Comparison of ENCODE assay signal across 8 cellular contexts in the genomic region with DNA sequence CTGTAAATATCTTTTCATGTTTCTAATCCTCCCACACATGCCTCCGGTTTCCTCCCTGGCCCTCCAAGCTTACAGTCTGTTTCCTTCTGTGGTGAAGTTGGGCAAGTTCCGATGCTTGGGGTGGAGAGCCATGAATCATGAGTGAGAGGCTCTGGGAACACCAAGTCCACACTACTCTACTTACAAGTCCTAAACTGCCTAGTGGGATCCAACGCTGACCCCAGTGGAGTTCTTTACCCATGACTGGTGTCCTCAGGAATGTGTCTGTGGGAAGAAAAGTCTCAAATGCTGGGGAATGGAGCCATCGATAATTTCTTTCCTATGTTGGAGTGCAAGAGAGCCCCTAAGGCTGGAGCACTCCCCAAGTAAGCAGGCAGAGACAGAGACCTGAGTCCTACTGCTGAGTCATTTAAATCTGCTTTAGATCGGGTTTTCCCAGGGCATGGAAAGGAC.
A peak's percentile ranks its signal among the peaks of the same experiment; 100 is the strongest.
DNase-seq lines count a peak whose midpoint lies in the region; ATAC-seq and TF ChIP-seq lines count a peak whose summit lies in the region.

No MANE protein-coding gene starts in this region.

- H3K4me2 ChIP-seq in OCI-LY7 (ENCODE audit: low read length) = no peak overlapping the region

- CTCF ChIA-PET in BJ (lab: Yijun Ruan, JAX) (interaction anchor here (0.6 to 2.2 kb wide), 5 partner anchors 12 to 234 kb away, joined by 3 to 9 read pairs (median 3); no protein-coding TSS in a partner anchor), RWPE1 (lab: Yijun Ruan, JAX) (interaction anchor here (1.0 to 1.1 kb wide), 2 partner anchors 77 to 234 kb away, joined by 3 to 4 read pairs; no protein-coding TSS in a partner anchor), OCI-LY7 (lab: Charles Lee; ENCODE audit: unreplicated experiment) (no interaction called here)

- POLR2A ChIA-PET in BJ (lab: Charles Lee) = interaction anchor here (1.0 to 1.6 kb wide), 2 partner anchors 15 to 20 kb away, joined by 3 to 10 read pairs; no protein-coding TSS in a partner anchor
- POLR2A ChIA-PET in RWPE1 (lab: Yijun Ruan, JAX; ENCODE audit: low non-redundant PET) = interaction anchor here (1.2 to 1.9 kb wide), 3 partner anchors 20 to 95 kb away, joined by 3 to 19 read pairs (median 9); a partner anchor contains a TSS
- POLR2A ChIA-PET in OCI-LY7 (lab: Charles Lee) = no interaction called here

- H3K9me3 ChIP-seq in OCI-LY7 (ENCODE audit: low read length) = no peaks in the 10 kb centered on the region

- no peak overlapping the region for H2AFZ ChIP-seq in OCI-LY7 (ENCODE audit: low read length)

- H3K36me3 ChIP-seq in BJ (ENCODE audit: control insufficient read depth, insufficient read depth, low read length) (no peaks in the 10 kb centered on the region), OCI-LY7 (ENCODE audit: insufficient read depth, low read length) (no peaks in the 10 kb centered on the region)

- no peaks in the 10 kb centered on the region for H3K79me2 ChIP-seq in OCI-LY7 (ENCODE audit: insufficient read depth, low read depth, low read length)

- DNase-seq in BJ (ENCODE audit: low read depth) (peak; percentile 100), RWPE1 (ENCODE audit: low spot score) (peak; percentile 97), dermis blood vessel endothelial cell (peak; percentile 90), omental fat pad (ENCODE audit: low spot score) (peak; percentile 66), OCI-LY7 (ENCODE audit: low spot score) (no peak)
- no peak for DNase-seq in NK-92 treated with Interleukin-12 subunit alpha and Interleukin-12 subunit beta, amount 100 ng/mL, for 24 hours (lab: John Stamatoyannopoulos, UW)

- no peaks in the 10 kb centered on the region for H4K20me1 ChIP-seq in OCI-LY7 (ENCODE audit: insufficient read depth, low read length)

- TF ChIP-seq CTCF in BJ (IDR thresholded peaks at IDR 0.05; ENCODE audit: insufficient read depth, low read depth, low read length) = 0 out of 2 replicates have a peak, but pooled peaks have one; percentile 1
- no peak for TF ChIP-seq CTCF in RWPE1 (conservative IDR thresholded peaks at IDR 0.05; ENCODE audit: low read depth)
- no peak for TF ChIP-seq CTCF in omental fat pad (IDR thresholded peaks at IDR 0.05)
- no peak for TF ChIP-seq CTCF in OCI-LY7 (conservative IDR thresholded peaks at IDR 0.05; ENCODE audit: low read length)

- no peaks in the 10 kb centered on the region for H3K4me1 ChIP-seq in OCI-LY7 (ENCODE audit: insufficient read depth, low read length, poor library complexity, severe bottlenecking)

- peak; percentile 91 for ATAC-seq in omental fat pad (ENCODE audit: low FRiP score)
- ATAC-seq in GM19467 (IDR thresholded peaks at IDR 0.05; ENCODE audit: unreplicated experiment) = no peak
- ATAC-seq in GM18520 (IDR thresholded peaks at IDR 0.05; ENCODE audit: unreplicated experiment) = no peak

- H3K4me3 ChIP-seq in BJ (ENCODE audit: low read depth, low read length) = no peak overlapping the region
- no peak overlapping the region for H3K4me3 ChIP-seq in OCI-LY7 (ENCODE audit: low read depth, low read length, poor library complexity, severe bottlenecking)

- peak overlapping the region; percentile 93 for H3K27ac ChIP-seq in RWPE1
- H3K27ac ChIP-seq in OCI-LY7 (ENCODE audit: low read depth, low read length, poor library complexity, severe bottlenecking) = no peak overlapping the region

- no peaks in the 10 kb centered on the region for H3K27me3 ChIP-seq in BJ (ENCODE audit: control insufficient read depth, insufficient read depth, low read length)

- intact Hi-C loops in OCI-LY7 (cut with micrococcal nuclease; ENCODE audit: unreplicated experiment) = no loop called here

- BruUV-seq in OCI-LY7 (replicated peaks; lab: Mats Ljungman, UMichigan) = no TSS peak

- no peaks in the 10 kb centered on the region for H3K9me2 ChIP-seq in OCI-LY7 (ENCODE audit: insufficient read depth, low read length)

Comparison
In these comparisons a context has a peak if more than half of its experiments do, and no peak if none do; other contexts are left out.
1. DNase-seq: peak in BJ (single experiment), RWPE1 (single experiment), dermis blood vessel endothelial cell (single experiment) and omental fat pad (single experiment); none in NK-92 treated with Interleukin-12 subunit alpha and Interleukin-12 subunit beta, amount 100 ng/mL, for 24 hours (single experiment) and OCI-LY7 (single experiment).